In the genomic region with DNA sequence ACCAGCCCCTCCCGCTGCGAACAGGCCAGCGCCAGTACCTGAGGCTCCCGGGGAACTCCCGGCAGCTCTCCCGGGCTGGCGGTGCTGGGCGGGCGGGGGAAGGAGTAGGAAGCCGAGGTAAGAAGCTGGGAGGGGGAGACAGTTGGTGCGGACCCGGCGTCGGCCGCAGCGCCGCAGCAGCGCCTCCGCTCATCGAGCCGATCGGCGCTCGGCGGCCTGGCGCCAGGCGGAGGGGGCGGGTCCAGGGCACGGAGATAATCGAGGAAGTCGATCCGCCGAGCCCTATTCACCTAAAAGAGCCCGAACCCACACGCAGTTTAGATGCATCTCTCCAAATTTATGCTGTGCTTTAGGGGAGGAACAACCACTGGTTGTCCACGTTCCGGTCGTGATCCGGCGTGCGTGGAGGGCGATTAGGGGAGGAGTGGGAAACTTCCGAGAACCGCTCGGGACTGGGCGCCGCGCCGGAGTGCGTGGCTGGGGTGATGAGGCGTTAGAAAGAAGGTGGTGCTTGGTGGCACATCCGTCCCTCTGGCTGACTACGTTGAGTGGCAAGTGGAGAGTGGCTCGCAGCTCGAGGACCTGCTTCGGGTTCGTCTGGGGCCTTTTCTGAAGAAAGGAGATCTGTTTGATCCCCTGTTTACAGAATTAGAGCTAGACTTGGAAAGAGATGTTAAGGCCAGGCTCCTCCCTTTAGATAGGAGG, we compare ENCODE assay signal across 8 cellular contexts. TPM values are rescaled to one million over a fixed set of nuclear protein-coding genes. Genes with fewer than 3 reads are reported as not detected.
A peak's percentile ranks its signal among the peaks of the same experiment; 100 is the strongest.
DNase-seq lines count a peak whose midpoint lies in the region; ATAC-seq lines count a peak whose summit lies in the region.

A gene with protein sequence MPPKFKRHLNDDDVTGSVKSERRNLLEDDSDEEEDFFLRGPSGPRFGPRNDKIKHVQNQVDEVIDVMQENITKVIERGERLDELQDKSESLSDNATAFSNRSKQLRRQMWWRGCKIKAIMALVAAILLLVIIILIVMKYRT (minus strand): TSS at position 194 of the 705 bp plus-strand sequence. CDS start 3,651 bp downstream, outside the sequence.

- DNase-seq in DMS153 (lab: John Stamatoyannopoulos, UW): peak; percentile 83
- peak; percentile 47 for DNase-seq in HuH-7.5 (ENCODE audit: low spot score)
- DNase-seq in OCI-M2 (lab: John Stamatoyannopoulos, UW; ENCODE audit: unreplicated experiment): peak; percentile 39
- DNase-seq in activated T-cell treated with anti-CD3 and anti-CD28 coated beads, Interleukin-2, amount 50 U/mL, for 1 hour: peak; percentile 88
- DNase-seq in epithelial cell of prostate (ENCODE audit: low read depth, low spot score): peak; percentile 26
- DNase-seq in mucosa of gallbladder (ENCODE audit: low spot score): peak; percentile 85
- DNase-seq in stimulated activated CD8-positive, alpha-beta memory T cell treated with anti-CD3 and anti-CD28 coated beads, Interleukin-4, amount 100 ng/mL, for 24 hours (ENCODE audit: low read depth): peak; percentile 82

- ATAC-seq in GM21528 (IDR thresholded peaks at IDR 0.05; ENCODE audit: low FRiP score, unreplicated experiment): peak; percentile 96

- H3K27ac ChIP-seq in epithelial cell of prostate: peak within 1 kb of the TSS; percentile 96

RNA-seq across cellular contexts. Expression of the gene that starts here (rescaled TPM):
- 14.2 TPM for total RNA-seq in mucosa of gallbladder

Comparison
In these comparisons a context has a peak if more than half of its experiments do, and no peak if none do; other contexts are left out.
1. Peak in every context shown above with its lines: DNase-seq, ATAC-seq and H3K27ac ChIP-seq.
2. DNase-seq: peak in every context shown above with its lines; median percentile 88 in activated T-cell treated with anti-CD3 and anti-CD28 coated beads, Interleukin-2, amount 50 U/mL, for 1 hour; 85 in mucosa of gallbladder; 83 in DMS153; 82 in stimulated activated CD8-positive, alpha-beta memory T cell treated with anti-CD3 and anti-CD28 coated beads, Interleukin-4, amount 100 ng/mL, for 24 hours; 47 in HuH-7.5; 39 in OCI-M2; 26 in epithelial cell of prostate.